In genomic region chr1:174157157-174157806, GRCh38 we compare ENCODE assay signal across 9 cellular contexts. TPM values are rescaled to one million over a fixed set of nuclear protein-coding genes. Genes with fewer than 3 reads are reported as not detected.
DNase-seq lines count a peak whose midpoint lies in the region; ATAC-seq, FAIRE-seq and TF ChIP-seq lines count a peak whose summit lies in the region.
"Had no signal": no experiment of that assay in that cellular context is flagged by ENCODE, and none has a peak within 500 bp of the region (broad histone marks: within the 10 kb centered on the region; RNA-seq: fewer than 3 reads in every experiment).

No MANE protein-coding gene starts in this region.

- peak; percentile 42 for DNase-seq in GM12891 (ENCODE audit: insufficient read length, low spot score)
- DNase-seq in NOMO-1 treated with dmso at 0.1 percent for 144 hours (lab: John Stamatoyannopoulos, UW; ENCODE audit: unreplicated experiment), result no peak
- DNase-seq in kidney tubule cell (ENCODE audit: low spot score), result no peak
- no peak for DNase-seq in left ventricle myocardium inferior
- DNase-seq in NCI-H2107 treated with DMSO at 0.1 percent for 48 hours (lab: John Stamatoyannopoulos, UW; ENCODE audit: unreplicated experiment), result no peak
- DNase-seq: NCI-H2081 treated with DMSO at 0.1 percent for 48 hours had no signal

- peaks cover 63% of the 10 kb centered on the region for H3K4me1 Mint-ChIP-seq in activated naive CD8-positive, alpha-beta T cell (ENCODE audit: low read depth)

- ATAC-seq in GM19467 (IDR thresholded peaks at IDR 0.05; ENCODE audit: unreplicated experiment) (peak; percentile 39), HG03342 (IDR thresholded peaks at IDR 0.05; ENCODE audit: unreplicated experiment) (peak; percentile 53)

- H3K27me3 ChIP-seq in left ventricle myocardium inferior (ENCODE audit: low read depth), result no peaks in the 10 kb centered on the region

- no peaks in the 10 kb centered on the region for H3K36me3 ChIP-seq in left ventricle myocardium inferior

- peaks cover 2% of the 10 kb centered on the region for H3K36me3 Mint-ChIP-seq in activated naive CD8-positive, alpha-beta T cell

- no peak overlapping the region for H3K4me3 ChIP-seq in left ventricle myocardium inferior

- no peak for TF ChIP-seq CTCF in left ventricle myocardium inferior (IDR thresholded peaks at IDR 0.05; ENCODE audit: borderline replicate concordance)

- no peaks in the 10 kb centered on the region for H3K9me3 Mint-ChIP-seq in activated naive CD8-positive, alpha-beta T cell (ENCODE audit: low read depth)

- FAIRE-seq in GM12891 (lab: Jason Lieb, UNC), result peak; percentile 96

- H3K27ac Mint-ChIP-seq in activated naive CD8-positive, alpha-beta T cell, result peak overlapping the region; percentile 84

- intact Hi-C loops in left ventricle myocardium inferior (cut with micrococcal nuclease), result no loop called here

- no peaks in the 10 kb centered on the region for H3K27me3 Mint-ChIP-seq in activated naive CD8-positive, alpha-beta T cell

- H3K4me3 Mint-ChIP-seq in activated naive CD8-positive, alpha-beta T cell, result peak overlapping the region; percentile 62

- peaks cover 41% of the 10 kb centered on the region for H3K4me1 ChIP-seq in left ventricle myocardium inferior

- no peaks in the 10 kb centered on the region for H3K9me3 ChIP-seq in left ventricle myocardium inferior (replicated peaks)

- H3K27ac ChIP-seq in left ventricle myocardium inferior (replicated peaks), result no peak overlapping the region

- TF ChIP-seq POLR2A in GM12891 (IDR thresholded peaks at IDR 0.05; ENCODE audit: low read depth, low read length), result peak; percentile 45; the same call in 1 of the 2 replicates

TF ChIP-seq in GM12891, 5 proteins besides CTCF, POLR2A, EP300 and RAD21:
- TF ChIP-seq TAF1 (IDR thresholded peaks at IDR 0.05; ENCODE audit: low read depth, low read length) (no peak), SPI1 (IDR thresholded peaks at IDR 0.05; ENCODE audit: low read depth, low read length) (peak; percentile 80), POU2F2 (IDR thresholded peaks at IDR 0.05; ENCODE audit: low read depth, low read length) (peak; percentile 97), POLR2AphosphoS5 (IDR thresholded peaks at IDR 0.05; ENCODE audit: low read depth, low read length) (no peak), PAX5 (IDR thresholded peaks at IDR 0.05; ENCODE audit: insufficient read depth, low read length, severe bottlenecking) (no peak)
TF ChIP-seq in GM12891: peak in this region for 2.

RNA-seq across cellular contexts. Expression of gene RABGAP1L, which starts 2.0 kb away (rescaled TPM):
- 78.2 TPM for polyA plus RNA-seq in GM12891 (2012; ENCODE audit: low read depth, missing spikeins)
- total RNA-seq in left ventricle myocardium inferior, result 69.2 TPM
